In the genomic region with DNA sequence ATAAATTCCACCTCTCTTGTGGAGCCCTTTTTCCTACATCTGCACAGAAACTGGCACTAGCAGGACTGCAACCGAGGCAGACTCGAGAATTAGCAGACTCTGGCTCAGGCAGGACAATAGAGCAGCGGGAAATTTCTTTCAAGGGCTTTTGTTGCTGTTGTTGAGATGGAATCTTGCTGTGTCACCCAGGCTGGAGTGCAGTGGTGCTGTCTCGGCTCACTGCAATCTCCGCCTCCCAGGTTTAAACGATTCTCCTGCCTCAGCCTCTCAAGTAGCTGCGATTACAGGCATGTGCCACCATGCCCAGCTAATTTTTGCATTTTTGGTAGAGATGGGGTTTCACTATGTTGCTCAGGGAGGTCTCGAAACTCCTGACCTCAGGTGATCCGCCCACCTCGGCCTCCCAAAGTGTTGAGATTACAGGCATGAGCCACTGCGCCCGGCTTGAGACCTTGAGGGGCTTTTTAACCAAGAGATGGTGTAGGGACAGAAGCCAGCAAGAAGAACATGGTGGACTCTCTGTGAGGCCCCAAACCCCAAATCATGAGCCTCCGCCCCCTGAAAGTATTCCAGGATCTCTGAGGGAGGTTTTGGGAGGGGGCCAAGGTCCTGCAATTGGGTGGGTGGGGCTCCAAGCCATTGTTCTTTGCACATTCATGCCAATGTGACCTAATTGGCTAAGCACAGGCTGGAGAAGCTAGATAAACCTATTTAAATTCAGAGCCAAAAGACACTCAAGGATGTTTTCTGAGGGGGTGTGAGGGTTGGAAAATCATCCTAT, we compare ENCODE assay signal across 11 cellular contexts. TPM values are rescaled to one million over a fixed set of nuclear protein-coding genes. Genes with fewer than 3 reads are reported as not detected.
DNase-seq lines count a peak whose midpoint lies in the region; ATAC-seq and TF ChIP-seq lines count a peak whose summit lies in the region.
"Had no signal": no experiment of that assay in that cellular context is flagged by ENCODE, and none has a peak within 500 bp of the region (broad histone marks: within the 10 kb centered on the region; RNA-seq: fewer than 3 reads in every experiment).

No MANE protein-coding gene starts in this region.

- TF ChIP-seq CTCF in heart left ventricle (IDR thresholded peaks at IDR 0.05) (no peak), right atrium auricular region (IDR thresholded peaks at IDR 0.05) (no peak), thyroid gland (IDR thresholded peaks at IDR 0.05) (no peak), tibial artery (IDR thresholded peaks at IDR 0.05) (no peak)

- intact Hi-C loops in heart left ventricle (cut with DNase I) (loop anchor here (1.0 to 10.0 kb wide), 5 partner anchors 52 to 433 kb away; no protein-coding TSS in a partner anchor), thyroid gland (cut with DNase I) (loop anchor here (5.0 kb wide), 1 partner anchor 53 kb away; no protein-coding TSS in a partner anchor), tibial artery (cut with DNase I; ENCODE audit: low total_unique reads) (loop anchor here (5.0 kb wide), 2 partner anchors 53 to 433 kb away; no protein-coding TSS in a partner anchor)

- no peak overlapping the region for H3K4me3 ChIP-seq in heart left ventricle
- H3K4me3 ChIP-seq in right atrium auricular region = no peak overlapping the region
- no peak overlapping the region for H3K4me3 ChIP-seq in thyroid gland (replicated peaks in 1 of 3)
- H3K4me3 ChIP-seq in tibial artery = no peak overlapping the region
- H3K4me3 ChIP-seq: adrenal gland had no signal

- no peaks in the 10 kb centered on the region for H3K27me3 ChIP-seq in heart left ventricle
- no peaks in the 10 kb centered on the region for H3K27me3 ChIP-seq in right atrium auricular region
- no peaks in the 10 kb centered on the region for H3K27me3 ChIP-seq in thyroid gland
- H3K27me3 ChIP-seq in tibial artery = no peaks in the 10 kb centered on the region
- H3K27me3 ChIP-seq: adrenal gland had no signal

- DNase-seq in heart left ventricle = peak in 3 of 5 donors; percentile 28 to 51 (median 29)
- no peak for DNase-seq in right atrium auricular region (ENCODE audit: low spot score)
- DNase-seq in NCI-H510A treated with DMSO at 0.1 percent for 48 hours (lab: John Stamatoyannopoulos, UW) = peak; percentile 81
- DNase-seq in erythroblast (lab: John Stamatoyannopoulos, UW) = peak; percentile 57 to 79
- DNase-seq in thyroid gland = peak; percentile 69 to 70
- DNase-seq in SKM-1 (lab: John Stamatoyannopoulos, UW; ENCODE audit: unreplicated experiment) = no peak
- no peak for DNase-seq in tibial artery
- DNase-seq in AG08396 (ENCODE audit: low spot score) = no peak

- peak overlapping the region in 8 of 12 donors; percentile 15 to 77 (median 53) for H3K27ac ChIP-seq in heart left ventricle
- no peak overlapping the region for H3K27ac ChIP-seq in right atrium auricular region
- H3K27ac ChIP-seq in thyroid gland = peak overlapping the region in 2 of 3 donors; percentile 9 to 24
- H3K27ac ChIP-seq in tibial artery = no peak overlapping the region
- H3K27ac ChIP-seq: adrenal gland had no signal

- peaks cover 0 to 22% (median 11%) of the 10 kb centered on the region in 12 donors for H3K4me1 ChIP-seq in heart left ventricle
- H3K4me1 ChIP-seq in right atrium auricular region = peaks cover 0 to 4% of the 10 kb centered on the region in 2 donors
- peaks cover 13 to 26% of the 10 kb centered on the region in 2 donors for H3K4me1 ChIP-seq in thyroid gland
- no peaks in the 10 kb centered on the region for H3K4me1 ChIP-seq in tibial artery

- H3K36me3 ChIP-seq in heart left ventricle (no peaks in the 10 kb centered on the region), right atrium auricular region (no peaks in the 10 kb centered on the region), thyroid gland (no peaks in the 10 kb centered on the region), tibial artery (no peaks in the 10 kb centered on the region)
- H3K36me3 ChIP-seq: adrenal gland had no signal

- peak in 3 of 4 donors; percentile 5 to 34 (median 32) for ATAC-seq in heart left ventricle

- no peak for TF ChIP-seq POLR2A in heart left ventricle (IDR thresholded peaks at IDR 0.05)
- peak; percentile 18 for TF ChIP-seq POLR2A in erythroblast (IDR thresholded peaks at IDR 0.05; ENCODE audit: low read length)
- TF ChIP-seq POLR2A in thyroid gland (IDR thresholded peaks at IDR 0.05) = no peak

- H3K9me3 ChIP-seq in heart left ventricle = no peaks in the 10 kb centered on the region
- no peaks in the 10 kb centered on the region for H3K9me3 ChIP-seq in right atrium auricular region
- no peaks in the 10 kb centered on the region for H3K9me3 ChIP-seq in thyroid gland
- no peaks in the 10 kb centered on the region for H3K9me3 ChIP-seq in tibial artery
- H3K9me3 ChIP-seq: adrenal gland had no signal

- WGBS in heart left ventricle, 4 donors = 41 to 48% (median 47%) methylated on average over 13 of the region's 13 CpGs
- WGBS in thyroid gland, 2 donors = 40 to 42% methylated on average over 13 of the region's 13 CpGs

RNA-seq across cellular contexts. Expression of gene EPCAM, which starts 34.6 kb away (rescaled TPM):
- total RNA-seq in heart left ventricle = 1 to 10 TPM in 1 of 9 donors, under 1 TPM in 3, not detected in 5; 0.20 to 1.1 (median 0.37) TPM
- polyA plus RNA-seq in heart left ventricle = under 1 TPM; 0.15 to 0.30 TPM
- under 1 TPM in 1 of 2 donors, not detected in 1; 0.47 TPM for total RNA-seq in right atrium auricular region
- total RNA-seq in thyroid gland = 100 to 1,000 TPM; 162 to 220 (median 183) TPM
- total RNA-seq: HT1080; T-helper 2 cell treated with Interferon-gamma antibody and Interleukin-4, amounts not matched to agents 100 ng/mL and 5 ng/mL, for 36 hours had no signal

Comparison
In these comparisons a context has a peak if more than half of its experiments do, and no peak if none do; other contexts are left out.
1. DNase-seq: peak in heart left ventricle (3 of 5), NCI-H510A treated with DMSO at 0.1 percent for 48 hours (single experiment), erythroblast (2 of 2) and thyroid gland (2 of 2); none in right atrium auricular region (single experiment), SKM-1 (single experiment), tibial artery (0 of 2) and AG08396 (single experiment).
2. H3K27ac ChIP-seq: peak in heart left ventricle (8 of 12) and thyroid gland (2 of 3); none in right atrium auricular region (0 of 2) and tibial artery (0 of 2).
3. RNA of gene EPCAM, which starts 34.6 kb away (total RNA-seq): 162 to 220 TPM in thyroid gland; 0.47 TPM in right atrium auricular region and 0.20 to 1.1 TPM in heart left ventricle; every median in the first group is over 10 times any median in the second.